ENCODE assay signal across 23 cellular contexts in genomic region chr20:5183731-5184474, GRCh38. TPM values are rescaled to one million over a fixed set of nuclear protein-coding genes. Genes with fewer than 3 reads are reported as not detected.
DNase-seq lines count a peak whose midpoint lies in the region; ATAC-seq and TF ChIP-seq lines count a peak whose summit lies in the region.
"Had no signal": no experiment of that assay in that cellular context is flagged by ENCODE, and none has a peak within 500 bp of the region (broad histone marks: within the 10 kb centered on the region; RNA-seq: fewer than 3 reads in every experiment).

No MANE protein-coding gene starts in this region.

- no peak overlapping the region for H2BK5ac ChIP-seq in H9 (ENCODE audit: insufficient read length, low read length)

- H3K4me1 Mint-ChIP-seq in CD4-positive, alpha-beta T cell (ENCODE audit: low read depth): no peaks in the 10 kb centered on the region
- H3K4me1 Mint-ChIP-seq in H9 (peaks cover 6 to 10% of the 10 kb centered on the region in 2 experiments), MCF 10A (ENCODE audit: insufficient read depth, unreplicated experiment) (no peaks in the 10 kb centered on the region)
- H3K4me1 Mint-ChIP-seq in central memory CD8-positive, alpha-beta T cell: no peaks in the 10 kb centered on the region
- H3K4me1 Mint-ChIP-seq: mesothelial cell of epicardium, naive B cell had no signal

- no peak overlapping the region for H3K14ac ChIP-seq in H9 (ENCODE audit: insufficient read depth, low read length)

- no peak overlapping the region for H3K4me3 Mint-ChIP-seq in CD4-positive, alpha-beta T cell
- H3K4me3 Mint-ChIP-seq in H9: no peak overlapping the region
- no peak overlapping the region for H3K4me3 Mint-ChIP-seq in central memory CD8-positive, alpha-beta T cell
- no peak overlapping the region for H3K4me3 Mint-ChIP-seq in MCF 10A (ENCODE audit: unreplicated experiment)
- H3K4me3 Mint-ChIP-seq: mesothelial cell of epicardium; naive B cell; T-helper 1 cell treated with Interleukin-12 subunit alpha and Interleukin-12 subunit beta and Interleukin-4 antibody, amounts not matched to agents 30 μg/mL and 1 μg/mL, for 36 hours had no signal

- H3K4me2 ChIP-seq in H9 (ENCODE audit: insufficient read depth, insufficient read length, low read length) (no peak overlapping the region), parathyroid adenoma (ENCODE audit: low read length) (no peak overlapping the region)
- H3K4me2 ChIP-seq: BLaER1 treated with 17β-estradiol and CSF1 and Interleukin-3, amounts not matched to agents 10 nM and 100 nM had no signal

- H2BK15ac ChIP-seq in H9 (ENCODE audit: low read depth, low read length): no peak overlapping the region

- H3K18ac ChIP-seq in H9 (ENCODE audit: insufficient read length, low read depth, low read length): no peak overlapping the region

- no peaks in the 10 kb centered on the region for H3K4me1 ChIP-seq in H9 (ENCODE audit: insufficient read depth, low read length)
- H3K4me1 ChIP-seq in parathyroid adenoma: peaks cover 8% of the 10 kb centered on the region

- H3K27ac ChIP-seq in CD4-positive, alpha-beta T cell (ENCODE audit: low read depth, low read length): no peak overlapping the region
- no peak overlapping the region for H3K27ac ChIP-seq in H9 (ENCODE audit: insufficient read length, low read depth, low read length)
- peak overlapping the region; percentile 48 for H3K27ac ChIP-seq in parathyroid adenoma
- H3K27ac ChIP-seq: BLaER1 treated with 17β-estradiol and CSF1 and Interleukin-3, amounts not matched to agents 10 nM and 100 nM; skin epidermis; upper lobe of left lung had no signal

- no peak for TF ChIP-seq CTCF in CD4-positive, alpha-beta T cell (IDR thresholded peaks at IDR 0.05)
- TF ChIP-seq CTCF in H9 (conservative IDR thresholded peaks at IDR 0.05) (no peak), parathyroid adenoma (IDR thresholded peaks at IDR 0.05) (no peak), MCF 10A (IDR thresholded peaks at IDR 0.05; ENCODE audit: unreplicated experiment) (no peak), GM20000 (IDR thresholded peaks at IDR 0.05; ENCODE audit: extremely low read depth, missing control alignments) (no peak)

- H3K36me3 Mint-ChIP-seq in CD4-positive, alpha-beta T cell (ENCODE audit: low read depth): peaks cover 97% of the 10 kb centered on the region
- H3K36me3 Mint-ChIP-seq in H9 (ENCODE audit: insufficient read depth in 1 of 3, low read depth in 3 of 3) (peaks cover 12 to 58% (median 39%) of the 10 kb centered on the region in 3 experiments; a peak in 6 of 7 replicates), MCF 10A (ENCODE audit: insufficient read depth, unreplicated experiment) (peaks cover 46% of the 10 kb centered on the region)
- peaks cover 36% of the 10 kb centered on the region for H3K36me3 Mint-ChIP-seq in central memory CD8-positive, alpha-beta T cell (ENCODE audit: insufficient read depth)

- H2BK120ac ChIP-seq in H9 (ENCODE audit: low read depth, low read length, poor library complexity, severe bottlenecking): no peak overlapping the region

- no peaks in the 10 kb centered on the region for H3K27me3 ChIP-seq in CD4-positive, alpha-beta T cell (ENCODE audit: control insufficient read depth, insufficient read depth, low read length)
- H3K27me3 ChIP-seq in H9 (ENCODE audit: insufficient read depth, low read length) (no peaks in the 10 kb centered on the region), parathyroid adenoma (ENCODE audit: control insufficient read depth, insufficient read depth, low read length) (no peaks in the 10 kb centered on the region)
- H3K27me3 ChIP-seq: BLaER1 treated with 17β-estradiol and CSF1 and Interleukin-3, amounts not matched to agents 10 nM and 100 nM; upper lobe of left lung had no signal

- H2AFZ ChIP-seq in H9 (ENCODE audit: low read length) (no peak overlapping the region), parathyroid adenoma (no peak overlapping the region)

- H2AK5ac ChIP-seq in H9 (ENCODE audit: insufficient read length, low read length): no peak overlapping the region

- H4K91ac ChIP-seq in H9 (ENCODE audit: insufficient read length, low read depth, low read length): no peak overlapping the region

- no peak for ATAC-seq in CD4-positive, alpha-beta T cell (ENCODE audit: poor library complexity)
- no peak for ATAC-seq in central memory CD8-positive, alpha-beta T cell (replicated peaks; ENCODE audit: extremely low read depth, poor library complexity, severe bottlenecking)
- ATAC-seq: left ventricle myocardium superior had no signal

- peak overlapping the region; percentile 0 for H3K27ac Mint-ChIP-seq in CD4-positive, alpha-beta T cell
- H3K27ac Mint-ChIP-seq in H9 (peak overlapping the region in 2 of 3 experiments; percentile 9 to 33; a peak in 3 of 7 replicates), MCF 10A (ENCODE audit: low read depth, unreplicated experiment) (no peak overlapping the region)
- H3K27ac Mint-ChIP-seq in central memory CD8-positive, alpha-beta T cell (ENCODE audit: low read depth): peak overlapping the region; percentile 27
- H3K27ac Mint-ChIP-seq: mesothelial cell of epicardium; T-helper 1 cell treated with Interleukin-12 subunit alpha and Interleukin-12 subunit beta and Interleukin-4 antibody, amounts not matched to agents 30 μg/mL and 1 μg/mL, for 36 hours had no signal

- H4K20me1 ChIP-seq in H9 (ENCODE audit: control insufficient read depth, insufficient read depth, insufficient read length): no peaks in the 10 kb centered on the region

- no peak overlapping the region for H4K8ac ChIP-seq in H9 (replicated peaks; ENCODE audit: insufficient read length, low read depth, low read length)

- no peak for DNase-seq in CD4-positive, alpha-beta T cell
- DNase-seq in H9 (no peak), NCI-H748 (lab: John Stamatoyannopoulos, UW; ENCODE audit: unreplicated experiment) (no peak), MCF 10A (ENCODE audit: unreplicated experiment) (no peak), GM20000 (ENCODE audit: low spot score) (no peak)
- DNase-seq in central memory CD8-positive, alpha-beta T cell (ENCODE audit: low spot score in 2 of 2): no peak
- DNase-seq: activated CD4-positive, CD25-positive, alpha-beta regulatory T cell treated with anti-CD3 and anti-CD28 coated beads, Interleukin-2, amount 50 U/mL, for 72 hours; activated naive CD4-positive, alpha-beta T cell treated with anti-CD3 and anti-CD28 coated beads, Interleukin-2, amount 50 U/mL, for 16 hours; Calu3; central memory CD4-positive, alpha-beta T cell; dermis blood vessel endothelial cell; H7; left ventricle myocardium superior; naive B cell; NCI-H1105 treated with DMSO at 0.1 percent for 48 hours; NCI-H2029 treated with DMSO at 0.1 percent for 48 hours; occipital lobe; upper lobe of left lung had no signal

- H3K56ac ChIP-seq in H9 (ENCODE audit: insufficient read length, low read depth, low read length): no peak overlapping the region

- no peaks in the 10 kb centered on the region for H3K79me1 ChIP-seq in H9 (ENCODE audit: insufficient read depth, low read depth, low read length, poor library complexity, severe bottlenecking)

- H3K9me3 ChIP-seq in CD4-positive, alpha-beta T cell (ENCODE audit: control insufficient read depth, low read length): no peaks in the 10 kb centered on the region
- no peaks in the 10 kb centered on the region for H3K9me3 ChIP-seq in H9 (ENCODE audit: control insufficient read depth, low read depth, low read length)
- H3K9me3 ChIP-seq in parathyroid adenoma (ENCODE audit: control insufficient read depth, low read length): no peaks in the 10 kb centered on the region
- H3K9me3 ChIP-seq: BLaER1 treated with 17β-estradiol and CSF1 and Interleukin-3, amounts not matched to agents 10 nM and 100 nM; upper lobe of left lung had no signal

- H3K4me3 ChIP-seq in parathyroid adenoma (ENCODE audit: low read depth, low read length): no peak overlapping the region
- H3K4me3 ChIP-seq: BLaER1 treated with 17β-estradiol and CSF1 and Interleukin-3, amounts not matched to agents 10 nM and 100 nM; skin epidermis; upper lobe of left lung had no signal

- no peaks in the 10 kb centered on the region for H3K9me3 Mint-ChIP-seq in CD4-positive, alpha-beta T cell
- no peaks in the 10 kb centered on the region for H3K9me3 Mint-ChIP-seq in H9
- no peaks in the 10 kb centered on the region for H3K9me3 Mint-ChIP-seq in central memory CD8-positive, alpha-beta T cell
- H3K9me3 Mint-ChIP-seq in MCF 10A (ENCODE audit: unreplicated experiment): no peaks in the 10 kb centered on the region
- H3K9me3 Mint-ChIP-seq: mesothelial cell of epicardium; naive B cell; T-helper 1 cell treated with Interleukin-12 subunit alpha and Interleukin-12 subunit beta and Interleukin-4 antibody, amounts not matched to agents 30 μg/mL and 1 μg/mL, for 36 hours had no signal

- no peak overlapping the region for H3T11ph ChIP-seq in H9 (ENCODE audit: low read length)

- intact Hi-C loops in CD4-positive, alpha-beta T cell (cut with DNase I, micrococcal nuclease): no loop called here
- intact Hi-C loops in MCF 10A (cut with micrococcal nuclease): no loop called here

- H2BK20ac ChIP-seq in H9 (ENCODE audit: low read depth, low read length, poor library complexity, severe bottlenecking): no peak overlapping the region

- no peaks in the 10 kb centered on the region for H3K27me3 Mint-ChIP-seq in CD4-positive, alpha-beta T cell
- H3K27me3 Mint-ChIP-seq in H9 (ENCODE audit: low read depth) (no peaks in the 10 kb centered on the region), MCF 10A (ENCODE audit: insufficient read depth, unreplicated experiment) (no peaks in the 10 kb centered on the region)
- no peaks in the 10 kb centered on the region for H3K27me3 Mint-ChIP-seq in central memory CD8-positive, alpha-beta T cell
- H3K27me3 Mint-ChIP-seq: naive B cell had no signal

- no peaks in the 10 kb centered on the region for H3K36me3 ChIP-seq in parathyroid adenoma (ENCODE audit: control insufficient read depth, insufficient read depth, low read length)

- no peak overlapping the region for H3K4ac ChIP-seq in H9 (ENCODE audit: low read depth, low read length)

- no peak overlapping the region for H3K9ac ChIP-seq in H9 (ENCODE audit: extremely low read depth, insufficient read length, low read length)
- no peak overlapping the region for H3K9ac ChIP-seq in parathyroid adenoma
- H3K9ac ChIP-seq: BLaER1 treated with 17β-estradiol and CSF1 and Interleukin-3, amounts not matched to agents 10 nM and 100 nM had no signal

- no peaks in the 10 kb centered on the region for H3K23me2 ChIP-seq in H9 (ENCODE audit: insufficient read length, low read depth, low read length, poor library complexity, severe bottlenecking)

- H4K5ac ChIP-seq in H9 (ENCODE audit: insufficient read length, low read depth, low read length): no peak overlapping the region

- CTCF ChIA-PET in CD4-positive, alpha-beta T cell (lab: Charles Lee): interaction anchor here (2.3 kb wide), 1 partner anchor 57 kb away, joined by 7 read pairs; the partner anchor contains the start of gene CDS2
- CTCF ChIA-PET in MCF 10A (lab: Yijun Ruan, JAX): interaction anchor here (3.7 to 6.3 kb wide), 3 partner anchors 8 to 57 kb away, joined by 18 to 65 read pairs (median 43); partner anchors contain the start of gene CDS2

- H3K79me2 ChIP-seq in H9 (ENCODE audit: insufficient read depth, low read length) (no peaks in the 10 kb centered on the region), parathyroid adenoma (no peaks in the 10 kb centered on the region)

- no peak overlapping the region for H3K23ac ChIP-seq in H9 (ENCODE audit: insufficient read length, low read depth, low read length)

- POLR2A ChIA-PET in CD4-positive, alpha-beta T cell (lab: Charles Lee): no interaction called here
- POLR2A ChIA-PET in MCF 10A (lab: Yijun Ruan, JAX): no interaction called here

- H2BK12ac ChIP-seq in H9 (ENCODE audit: insufficient read length, low read depth, low read length): no peak overlapping the region

- no TSS peak for BruUV-seq in MCF 10A (replicated peaks; lab: Mats Ljungman, UMichigan)

- no CpG with 5 or more reads among the region's 13 CpGs for WGBS in H9 (ENCODE audit: extremely low coverage, insufficient read length, low lambda C conversion rate)

RNA-seq across cellular contexts. Expression of gene CDS2, which starts 57.1 kb away (rescaled TPM):
- total RNA-seq in CD4-positive, alpha-beta T cell: 10 to 100 TPM; 62.4 to 65.0 TPM
- total RNA-seq in H9 (2021): 60.3 and 63.2 TPM in 2 replicates
- 26.3 and 26.8 TPM in 2 replicates for total RNA-seq in MCF 10A (2022)
